Comparison of ENCODE assay signal across 4 cellular contexts in genomic region chr16:746637-747036, GRCh38. TPM values are rescaled to one million over a fixed set of nuclear protein-coding genes. Genes with fewer than 3 reads are reported as not detected.
"Had no signal": no experiment of that assay in that cellular context is flagged by ENCODE, and none has a peak within 500 bp of the region (broad histone marks: within the 10 kb centered on the region; RNA-seq: fewer than 3 reads in every experiment).

No MANE protein-coding gene starts in this region.

- DNase-seq: H9, HCEC 1CT, IMR-90 had no signal

- H3K4me2 ChIP-seq: GM23338 had no signal

- H3K4me3 ChIP-seq: GM23338 had no signal

- H2AFZ ChIP-seq: GM23338 had no signal

RNA-seq across cellular contexts. Expression of gene MSLN, which starts 13.9 kb away (rescaled TPM):
- total RNA-seq: IMR-90 had no signal
- polyA plus RNA-seq: GM23338 had no signal
